ENCODE assay signal across 15 cellular contexts in genomic region chr18:58831610-58832009, GRCh38. TPM values are rescaled to one million over a fixed set of nuclear protein-coding genes. Genes with fewer than 3 reads are reported as not detected.
DNase-seq lines count a peak whose midpoint lies in the region; ATAC-seq and TF ChIP-seq lines count a peak whose summit lies in the region.
"Had no signal": no experiment of that assay in that cellular context is flagged by ENCODE, and none has a peak within 500 bp of the region (broad histone marks: within the 10 kb centered on the region; RNA-seq: fewer than 3 reads in every experiment).

No MANE protein-coding gene starts in this region.

- H3K9ac ChIP-seq in adipocyte (ENCODE audit: low read length): no peak overlapping the region

- H3K36me3 ChIP-seq in adipocyte (ENCODE audit: control insufficient read depth, insufficient read depth, low read length, severe bottlenecking) (no peaks in the 10 kb centered on the region), H7 (replicated peaks; ENCODE audit: control insufficient read depth, insufficient read depth, low read length) (no peaks in the 10 kb centered on the region), adrenal gland (replicated peaks in 1 of 2) (no peaks in the 10 kb centered on the region)
- H3K36me3 ChIP-seq: vagina had no signal

- no peak for TF ChIP-seq POLR2A in adrenal gland (IDR thresholded peaks at IDR 0.05)

- H3K4me1 ChIP-seq in adipocyte (ENCODE audit: control insufficient read depth, insufficient read depth, low read length) (no peaks in the 10 kb centered on the region), adrenal gland (replicated peaks in 1 of 2) (no peaks in the 10 kb centered on the region)
- H3K4me1 ChIP-seq: vagina had no signal

- peak; percentile 34 for DNase-seq in HCEC 1CT
- DNase-seq in adipocyte (ENCODE audit: low read depth): peak; percentile 35
- DNase-seq in fibroblast of pulmonary artery (ENCODE audit: low read depth): peak; percentile 67
- DNase-seq in stromal cell of bone marrow (ENCODE audit: low read depth): peak; percentile 90
- DNase-seq in H7: no peak
- no peak for DNase-seq in adrenal gland
- DNase-seq: activated CD4-positive, CD25-positive, alpha-beta regulatory T cell treated with anti-CD3 and anti-CD28 coated beads, Interleukin-2, amount 50 U/mL, for 72 hours; EL; left colon; NCI-H774; RPMI8226; stimulated activated naive CD8-positive, alpha-beta T cell treated with anti-CD3 and anti-CD28 coated beads, Interleukin-15, Interleukin-2, amounts not matched to agents 100 U/mL and 50 U/mL, for 24 hours had no signal

- H3K27ac ChIP-seq in adrenal gland: no peak overlapping the region
- H3K27ac ChIP-seq: hepatocyte, vagina had no signal

- 77 to 87% (median 81%) methylated on average over 2 of the region's 2 CpGs for WGBS in adrenal gland, 4 donors

- ATAC-seq in HG02981 (IDR thresholded peaks at IDR 0.05; ENCODE audit: unreplicated experiment): no peak
- ATAC-seq: left colon; stimulated activated naive CD8-positive, alpha-beta T cell treated with anti-CD3 and anti-CD28 coated beads, Interleukin-15, Interleukin-2, amounts not matched to agents 100 U/mL and 50 U/mL, for 24 hours had no signal

- H3K27me3 ChIP-seq in adipocyte (replicated peaks; ENCODE audit: control insufficient read depth, insufficient read depth, low read length) (no peaks in the 10 kb centered on the region), H7 (ENCODE audit: control insufficient read depth, insufficient read depth, low read length) (no peaks in the 10 kb centered on the region), adrenal gland (no peaks in the 10 kb centered on the region)
- H3K27me3 ChIP-seq: hepatocyte, vagina had no signal

- H3K4me3 ChIP-seq in adipocyte (ENCODE audit: low read length) (no peak overlapping the region), fibroblast of pulmonary artery (replicated peaks; ENCODE audit: low read depth, low read length) (no peak overlapping the region), H7 (ENCODE audit: insufficient read depth, low read depth, low read length) (no peak overlapping the region), adrenal gland (no peak overlapping the region)
- H3K4me3 ChIP-seq: hepatocyte, vagina had no signal

- no peaks in the 10 kb centered on the region for H3K9me3 ChIP-seq in adipocyte (ENCODE audit: control insufficient read depth, low read length)
- H3K9me3 ChIP-seq in adrenal gland (replicated peaks in 1 of 3): no peaks in the 10 kb centered on the region
- H3K9me3 ChIP-seq: vagina had no signal

- intact Hi-C loops in adrenal gland (cut with DNase I): no loop called here

- TF ChIP-seq CTCF in fibroblast of pulmonary artery (IDR thresholded peaks at IDR 0.05; ENCODE audit: low read length, missing control alignments) (no peak), adrenal gland (IDR thresholded peaks at IDR 0.05) (no peak)

RNA-seq across cellular contexts. Expression of gene ZNF532, which starts 33.1 kb away (rescaled TPM):
- total RNA-seq in H7 (2014; rRNA removed; shearing (Covaris generic)): 71.6 and 111 TPM in 2 replicates
- total RNA-seq in adrenal gland: 10 to 100 TPM; 14.8 to 34.8 (median 24.7) TPM
- polyA plus RNA-seq in adrenal gland: 10 to 100 TPM; 11.6 to 17.3 (median 15.8) TPM

Comparison
In these comparisons a context has a peak if more than half of its experiments do, and no peak if none do; other contexts are left out.
1. DNase-seq: peak in HCEC 1CT (single experiment), adipocyte (single experiment), fibroblast of pulmonary artery (single experiment) and stromal cell of bone marrow (single experiment); none in H7 (single experiment) and adrenal gland (0 of 7).